Comparison of ENCODE assay signal across 17 cellular contexts in the genomic region with DNA sequence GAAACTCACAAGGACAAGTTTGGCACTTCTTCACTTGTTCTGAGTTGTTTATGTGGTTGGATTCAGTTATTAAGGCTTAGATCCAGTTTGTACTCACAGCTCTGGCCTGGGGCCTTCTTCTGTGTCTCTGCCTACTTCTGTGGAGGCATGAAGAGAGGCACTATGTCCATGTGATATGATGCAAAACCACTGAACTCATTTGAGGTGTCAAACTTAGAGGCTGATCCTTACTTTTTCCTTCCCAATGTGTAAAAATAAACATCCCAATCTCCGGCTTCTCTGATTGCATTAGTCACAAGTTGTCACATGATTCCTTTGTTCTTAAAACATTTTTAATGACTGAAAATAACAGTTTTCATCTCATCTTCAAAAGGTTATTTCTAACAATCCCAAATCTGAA.
"Had no signal": no experiment of that assay in that cellular context is flagged by ENCODE, and none has a peak within 500 bp of the region (broad histone marks: within the 10 kb centered on the region; RNA-seq: fewer than 3 reads in every experiment).

No MANE protein-coding gene starts in this region.

- H3K36me3 Mint-ChIP-seq: activated naive CD8-positive, alpha-beta T cell treated with anti-CD3 and anti-CD28 coated beads for 36 hours; mesothelial cell of epicardium had no signal

- DNase-seq: activated CD4-positive, alpha-beta T cell treated with anti-CD3 and anti-CD28 coated beads, Interleukin-2, amount 50 U/mL, for 1 hour; activated CD8-positive, alpha-beta memory T cell treated with anti-CD3 and anti-CD28 coated beads for 24 hours; activated gamma-delta T cell treated with Interleukin-2 at 50 U/mL for 16 hours; activated naive CD8-positive, alpha-beta T cell treated with anti-CD3 and anti-CD28 coated beads for 36 hours; amygdala; brain microvascular endothelial cell; effector memory CD8-positive, alpha-beta T cell; hippocampal formation; pancreas; stimulated activated CD4-positive, alpha-beta T cell treated with anti-CD3 and anti-CD28 coated beads, Interleukin-12 subunit alpha, Interleukin-12 subunit beta, amount 100 ng/mL, for 4 hours; stimulated activated CD4-positive, alpha-beta T cell treated with anti-CD3 and anti-CD28 coated beads, Interleukin-2, amount 100 ng/mL, for 24 hours; upper lobe of right lung had no signal

- H3K27me3 Mint-ChIP-seq: activated naive CD8-positive, alpha-beta T cell treated with anti-CD3 and anti-CD28 coated beads for 36 hours; effector memory CD8-positive, alpha-beta T cell had no signal

- H3K4me3 Mint-ChIP-seq: activated naive CD8-positive, alpha-beta T cell treated with anti-CD3 and anti-CD28 coated beads for 36 hours; effector memory CD8-positive, alpha-beta T cell; mesothelial cell of epicardium; neural crest cell; T-helper 2 cell treated with Interferon-gamma antibody and Interleukin-4, amounts not matched to agents 5 μg/mL and 100 μg/mL, for 36 hours had no signal

- H3K4me1 Mint-ChIP-seq: activated naive CD8-positive, alpha-beta T cell treated with anti-CD3 and anti-CD28 coated beads for 36 hours; mesothelial cell of epicardium had no signal

- H3K27me3 ChIP-seq: brain microvascular endothelial cell, pancreas, upper lobe of right lung had no signal

- FAIRE-seq: pancreas had no signal

- ATAC-seq: activated CD4-positive, CD25-positive, alpha-beta regulatory T cell treated with anti-CD3 and anti-CD28 coated beads, Interleukin-2, amount 50 U/mL, for 24 hours; effector memory CD8-positive, alpha-beta T cell; upper lobe of right lung had no signal

- H3K4me1 ChIP-seq: pancreas, upper lobe of right lung had no signal

- H3K4me3 ChIP-seq: pancreas, thoracic aorta, upper lobe of right lung had no signal

- H3K27ac Mint-ChIP-seq: activated naive CD8-positive, alpha-beta T cell treated with anti-CD3 and anti-CD28 coated beads for 36 hours; effector memory CD8-positive, alpha-beta T cell; mesothelial cell of epicardium; T-helper 2 cell treated with Interferon-gamma antibody and Interleukin-4, amounts not matched to agents 5 μg/mL and 100 μg/mL, for 36 hours had no signal

- H3K27ac ChIP-seq: brain microvascular endothelial cell, pancreas, thoracic aorta, upper lobe of right lung had no signal

- H3K9me3 ChIP-seq: pancreas, thoracic aorta, upper lobe of right lung had no signal

- H3K36me3 ChIP-seq: brain microvascular endothelial cell, pancreas, thoracic aorta, upper lobe of right lung had no signal
